Comparison of ENCODE assay signal across 1 cellular context in genomic region chr12:105899589-105899988, GRCh38.
TF ChIP-seq lines count a peak whose summit lies in the region.

No MANE protein-coding gene starts in this region.

TF ChIP-seq in GM23338, 12 proteins besides CTCF, POLR2A, EP300 and RAD21:
- TF ChIP-seq NANOG (IDR thresholded peaks at IDR 0.05; ENCODE audit: borderline replicate concordance) (no peak), ZNF114 (CRISPR knock-in tag; IDR thresholded peaks at IDR 0.05) (no peak), ZNF331 (CRISPR knock-in tag; IDR thresholded peaks at IDR 0.05; ENCODE audit: low read depth) (no peak), EZH2phosphoT487 (IDR thresholded peaks at IDR 0.05; ENCODE audit: unreplicated experiment) (no peak), CREB1 (CRISPR knock-in tag; IDR thresholded peaks at IDR 0.05; ENCODE audit: low read depth) (no peak), POLR2AphosphoS5 (IDR thresholded peaks at IDR 0.05; ENCODE audit: low read depth) (no peak), JUNB (IDR thresholded peaks at IDR 0.05; ENCODE audit: unreplicated experiment) (no peak), EZH2 (IDR thresholded peaks at IDR 0.05; ENCODE audit: low read depth, unreplicated experiment) (no peak), STAT1 (IDR thresholded peaks at IDR 0.05; ENCODE audit: unreplicated experiment) (no peak)
- TF ChIP-seq, protein P1, sequence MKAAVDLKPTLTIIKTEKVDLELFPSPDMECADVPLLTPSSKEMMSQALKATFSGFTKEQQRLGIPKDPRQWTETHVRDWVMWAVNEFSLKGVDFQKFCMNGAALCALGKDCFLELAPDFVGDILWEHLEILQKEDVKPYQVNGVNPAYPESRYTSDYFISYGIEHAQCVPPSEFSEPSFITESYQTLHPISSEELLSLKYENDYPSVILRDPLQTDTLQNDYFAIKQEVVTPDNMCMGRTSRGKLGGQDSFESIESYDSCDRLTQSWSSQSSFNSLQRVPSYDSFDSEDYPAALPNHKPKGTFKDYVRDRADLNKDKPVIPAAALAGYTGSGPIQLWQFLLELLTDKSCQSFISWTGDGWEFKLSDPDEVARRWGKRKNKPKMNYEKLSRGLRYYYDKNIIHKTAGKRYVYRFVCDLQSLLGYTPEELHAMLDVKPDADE (IDR thresholded peaks at IDR 0.05), result no peak
- TF ChIP-seq, protein P2, sequence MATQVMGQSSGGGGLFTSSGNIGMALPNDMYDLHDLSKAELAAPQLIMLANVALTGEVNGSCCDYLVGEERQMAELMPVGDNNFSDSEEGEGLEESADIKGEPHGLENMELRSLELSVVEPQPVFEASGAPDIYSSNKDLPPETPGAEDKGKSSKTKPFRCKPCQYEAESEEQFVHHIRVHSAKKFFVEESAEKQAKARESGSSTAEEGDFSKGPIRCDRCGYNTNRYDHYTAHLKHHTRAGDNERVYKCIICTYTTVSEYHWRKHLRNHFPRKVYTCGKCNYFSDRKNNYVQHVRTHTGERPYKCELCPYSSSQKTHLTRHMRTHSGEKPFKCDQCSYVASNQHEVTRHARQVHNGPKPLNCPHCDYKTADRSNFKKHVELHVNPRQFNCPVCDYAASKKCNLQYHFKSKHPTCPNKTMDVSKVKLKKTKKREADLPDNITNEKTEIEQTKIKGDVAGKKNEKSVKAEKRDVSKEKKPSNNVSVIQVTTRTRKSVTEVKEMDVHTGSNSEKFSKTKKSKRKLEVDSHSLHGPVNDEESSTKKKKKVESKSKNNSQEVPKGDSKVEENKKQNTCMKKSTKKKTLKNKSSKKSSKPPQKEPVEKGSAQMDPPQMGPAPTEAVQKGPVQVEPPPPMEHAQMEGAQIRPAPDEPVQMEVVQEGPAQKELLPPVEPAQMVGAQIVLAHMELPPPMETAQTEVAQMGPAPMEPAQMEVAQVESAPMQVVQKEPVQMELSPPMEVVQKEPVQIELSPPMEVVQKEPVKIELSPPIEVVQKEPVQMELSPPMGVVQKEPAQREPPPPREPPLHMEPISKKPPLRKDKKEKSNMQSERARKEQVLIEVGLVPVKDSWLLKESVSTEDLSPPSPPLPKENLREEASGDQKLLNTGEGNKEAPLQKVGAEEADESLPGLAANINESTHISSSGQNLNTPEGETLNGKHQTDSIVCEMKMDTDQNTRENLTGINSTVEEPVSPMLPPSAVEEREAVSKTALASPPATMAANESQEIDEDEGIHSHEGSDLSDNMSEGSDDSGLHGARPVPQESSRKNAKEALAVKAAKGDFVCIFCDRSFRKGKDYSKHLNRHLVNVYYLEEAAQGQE (IDR thresholded peaks at IDR 0.05; ENCODE audit: unreplicated experiment), result no peak
- TF ChIP-seq, protein P3, sequence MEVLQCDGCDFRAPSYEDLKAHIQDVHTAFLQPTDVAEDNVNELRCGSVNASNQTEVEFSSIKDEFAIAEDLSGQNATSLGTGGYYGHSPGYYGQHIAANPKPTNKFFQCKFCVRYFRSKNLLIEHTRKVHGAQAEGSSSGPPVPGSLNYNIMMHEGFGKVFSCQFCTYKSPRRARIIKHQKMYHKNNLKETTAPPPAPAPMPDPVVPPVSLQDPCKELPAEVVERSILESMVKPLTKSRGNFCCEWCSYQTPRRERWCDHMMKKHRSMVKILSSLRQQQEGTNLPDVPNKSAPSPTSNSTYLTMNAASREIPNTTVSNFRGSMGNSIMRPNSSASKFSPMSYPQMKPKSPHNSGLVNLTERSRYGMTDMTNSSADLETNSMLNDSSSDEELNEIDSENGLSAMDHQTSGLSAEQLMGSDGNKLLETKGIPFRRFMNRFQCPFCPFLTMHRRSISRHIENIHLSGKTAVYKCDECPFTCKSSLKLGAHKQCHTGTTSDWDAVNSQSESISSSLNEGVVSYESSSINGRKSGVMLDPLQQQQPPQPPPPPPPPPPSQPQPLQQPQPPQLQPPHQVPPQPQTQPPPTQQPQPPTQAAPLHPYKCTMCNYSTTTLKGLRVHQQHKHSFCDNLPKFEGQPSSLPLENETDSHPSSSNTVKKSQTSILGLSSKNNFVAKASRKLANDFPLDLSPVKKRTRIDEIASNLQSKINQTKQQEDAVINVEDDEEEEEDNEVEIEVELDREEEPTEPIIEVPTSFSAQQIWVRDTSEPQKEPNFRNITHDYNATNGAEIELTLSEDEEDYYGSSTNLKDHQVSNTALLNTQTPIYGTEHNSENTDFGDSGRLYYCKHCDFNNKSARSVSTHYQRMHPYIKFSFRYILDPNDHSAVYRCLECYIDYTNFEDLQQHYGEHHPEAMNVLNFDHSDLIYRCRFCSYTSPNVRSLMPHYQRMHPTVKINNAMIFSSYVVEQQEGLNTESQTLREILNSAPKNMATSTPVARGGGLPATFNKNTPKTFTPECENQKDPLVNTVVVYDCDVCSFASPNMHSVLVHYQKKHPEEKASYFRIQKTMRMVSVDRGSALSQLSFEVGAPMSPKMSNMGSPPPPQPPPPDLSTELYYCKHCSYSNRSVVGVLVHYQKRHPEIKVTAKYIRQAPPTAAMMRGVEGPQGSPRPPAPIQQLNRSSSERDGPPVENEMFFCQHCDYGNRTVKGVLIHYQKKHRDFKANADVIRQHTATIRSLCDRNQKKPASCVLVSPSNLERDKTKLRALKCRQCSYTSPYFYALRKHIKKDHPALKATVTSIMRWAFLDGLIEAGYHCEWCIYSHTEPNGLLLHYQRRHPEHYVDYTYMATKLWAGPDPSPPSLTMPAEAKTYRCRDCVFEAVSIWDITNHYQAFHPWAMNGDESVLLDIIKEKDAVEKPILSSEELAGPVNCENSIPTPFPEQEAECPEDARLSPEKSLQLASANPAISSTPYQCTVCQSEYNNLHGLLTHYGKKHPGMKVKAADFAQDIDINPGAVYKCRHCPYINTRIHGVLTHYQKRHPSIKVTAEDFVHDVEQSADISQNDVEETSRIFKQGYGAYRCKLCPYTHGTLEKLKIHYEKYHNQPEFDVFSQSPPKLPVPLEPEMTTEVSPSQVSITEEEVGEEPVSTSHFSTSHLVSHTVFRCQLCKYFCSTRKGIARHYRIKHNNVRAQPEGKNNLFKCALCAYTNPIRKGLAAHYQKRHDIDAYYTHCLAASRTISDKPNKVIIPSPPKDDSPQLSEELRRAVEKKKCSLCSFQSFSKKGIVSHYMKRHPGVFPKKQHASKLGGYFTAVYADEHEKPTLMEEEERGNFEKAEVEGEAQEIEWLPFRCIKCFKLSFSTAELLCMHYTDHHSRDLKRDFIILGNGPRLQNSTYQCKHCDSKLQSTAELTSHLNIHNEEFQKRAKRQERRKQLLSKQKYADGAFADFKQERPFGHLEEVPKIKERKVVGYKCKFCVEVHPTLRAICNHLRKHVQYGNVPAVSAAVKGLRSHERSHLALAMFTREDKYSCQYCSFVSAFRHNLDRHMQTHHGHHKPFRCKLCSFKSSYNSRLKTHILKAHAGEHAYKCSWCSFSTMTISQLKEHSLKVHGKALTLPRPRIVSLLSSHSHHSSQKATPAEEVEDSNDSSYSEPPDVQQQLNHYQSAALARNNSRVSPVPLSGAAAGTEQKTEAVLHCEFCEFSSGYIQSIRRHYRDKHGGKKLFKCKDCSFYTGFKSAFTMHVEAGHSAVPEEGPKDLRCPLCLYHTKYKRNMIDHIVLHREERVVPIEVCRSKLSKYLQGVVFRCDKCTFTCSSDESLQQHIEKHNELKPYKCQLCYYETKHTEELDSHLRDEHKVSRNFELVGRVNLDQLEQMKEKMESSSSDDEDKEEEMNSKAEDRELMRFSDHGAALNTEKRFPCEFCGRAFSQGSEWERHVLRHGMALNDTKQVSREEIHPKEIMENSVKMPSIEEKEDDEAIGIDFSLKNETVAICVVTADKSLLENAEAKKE (CRISPR knock-in tag; IDR thresholded peaks at IDR 0.05), result no peak
